24 cellular contexts compared by ENCODE assay signal in genomic region chr18:4207383-4207782, GRCh38.
A peak's percentile ranks its signal among the peaks of the same experiment; 100 is the strongest.
DNase-seq lines count a peak whose midpoint lies in the region; ATAC-seq, FAIRE-seq and TF ChIP-seq lines count a peak whose summit lies in the region.
"Had no signal": no experiment of that assay in that cellular context is flagged by ENCODE, and none has a peak within 500 bp of the region (broad histone marks: within the 10 kb centered on the region; RNA-seq: fewer than 3 reads in every experiment).

No MANE protein-coding gene starts in this region.

- H4K20me1 ChIP-seq in H9 (ENCODE audit: control insufficient read depth, insufficient read depth, insufficient read length) (no peaks in the 10 kb centered on the region), H1 (replicated peaks in 1 of 2; ENCODE audit: control insufficient read depth in 1 of 2, insufficient read depth in 2 of 2, low read length in 2 of 2) (peaks cover 0 to 1% of the 10 kb centered on the region in 2 experiments)

- H4K5ac ChIP-seq in H9 (ENCODE audit: insufficient read length, low read depth, low read length): no peak overlapping the region
- no peak overlapping the region for H4K5ac ChIP-seq in H1 (ENCODE audit: insufficient read length, low read depth, low read length)

- H3K9me3 Mint-ChIP-seq in H9: no peaks in the 10 kb centered on the region
- no peaks in the 10 kb centered on the region for H3K9me3 Mint-ChIP-seq in activated CD8-positive, alpha-beta memory T cell treated with anti-CD3 and anti-CD28 coated beads, Interleukin-2, amount 10 ng/mL, durations not matched to agents 7 days and 5 days (ENCODE audit: low read depth)

- WGBS in H9 (ENCODE audit: extremely low coverage, insufficient read length, low lambda C conversion rate): no CpG with 5 or more reads among the region's 6 CpGs
- WGBS in H1 (ENCODE audit: extremely low coverage in 1 of 2, insufficient coverage in 1 of 2, insufficient read length in 1 of 2, insufficient replicate concordance in 2 of 2, low coverage in 1 of 2, low lambda C conversion rate in 2 of 2, missing lambda C conversion rate in 1 of 2), 2 experiments: 73% methylated on average over 6 of the region's 6 CpGs; no CpG with 5 or more reads in 1 of the 2 experiments

- H3K27ac ChIP-seq in H9 (ENCODE audit: insufficient read length, low read depth, low read length): no peak overlapping the region
- no peak overlapping the region for H3K27ac ChIP-seq in H1 (ENCODE audit: low read depth, low read length)

- H4K91ac ChIP-seq in H9 (ENCODE audit: insufficient read length, low read depth, low read length) (no peak overlapping the region), H1 (replicated peaks; ENCODE audit: insufficient read length, low read length) (no peak overlapping the region)

- H4K8ac ChIP-seq in H9 (replicated peaks; ENCODE audit: insufficient read length, low read depth, low read length): no peak overlapping the region
- no peak overlapping the region for H4K8ac ChIP-seq in H1 (ENCODE audit: extremely low read depth, insufficient read depth, low read length)

- H3K4ac ChIP-seq in H9 (ENCODE audit: low read depth, low read length) (no peak overlapping the region), H1 (replicated peaks; ENCODE audit: insufficient read length, low read depth, low read length) (no peak overlapping the region)

- no peak overlapping the region for H2BK120ac ChIP-seq in H9 (ENCODE audit: low read depth, low read length, poor library complexity, severe bottlenecking)
- no peak overlapping the region for H2BK120ac ChIP-seq in H1 (replicated peaks; ENCODE audit: low read depth, low read length)

- H3K27ac Mint-ChIP-seq in H9: peak overlapping the region in 1 of 3 experiments; percentile 50; a peak in 2 of 7 replicates
- no peak overlapping the region for H3K27ac Mint-ChIP-seq in activated CD8-positive, alpha-beta memory T cell treated with anti-CD3 and anti-CD28 coated beads, Interleukin-2, amount 10 ng/mL, durations not matched to agents 7 days and 5 days
- H3K27ac Mint-ChIP-seq: CD4-positive, CD25-positive, alpha-beta regulatory T cell; CD8-positive, alpha-beta memory T cell; HFFc6 had no signal

- H3K14ac ChIP-seq in H9 (ENCODE audit: insufficient read depth, low read length) (no peak overlapping the region), H1 (ENCODE audit: insufficient read length) (no peak overlapping the region)

- H3K23ac ChIP-seq in H9 (ENCODE audit: insufficient read length, low read depth, low read length): no peak overlapping the region
- H3K23ac ChIP-seq in H1 (ENCODE audit: insufficient read length): no peak overlapping the region

- H2BK20ac ChIP-seq in H9 (ENCODE audit: low read depth, low read length, poor library complexity, severe bottlenecking): no peak overlapping the region
- no peak overlapping the region for H2BK20ac ChIP-seq in H1 (ENCODE audit: low read length)

- H2BK5ac ChIP-seq in H9 (ENCODE audit: insufficient read length, low read length): no peak overlapping the region
- no peak overlapping the region for H2BK5ac ChIP-seq in H1 (ENCODE audit: low read depth, low read length)

- H3K9ac ChIP-seq in H9 (ENCODE audit: extremely low read depth, insufficient read length, low read length): no peak overlapping the region
- H3K9ac ChIP-seq in H1 (replicated peaks in 1 of 4; ENCODE audit: extremely low read depth in 1 of 4, low read depth in 3 of 4, low read length in 3 of 4): no peak overlapping the region

- TF ChIP-seq RAD21 in H1 (IDR thresholded peaks at IDR 0.05 in 1 of 2, conservative IDR thresholded peaks at IDR 0.05 in 1 of 2; ENCODE audit: low read depth in 2 of 2, low read length in 2 of 2): no peak

- no peak for TF ChIP-seq EP300 in H1 (IDR thresholded peaks at IDR 0.05; ENCODE audit: borderline replicate concordance in 1 of 2, low read depth in 2 of 2, low read length in 2 of 2)

- H2AK5ac ChIP-seq in H9 (ENCODE audit: insufficient read length, low read length) (no peak overlapping the region), H1 (ENCODE audit: low read depth, low read length) (no peak overlapping the region)

- peaks cover 4% of the 10 kb centered on the region for H3K4me1 ChIP-seq in H9 (ENCODE audit: insufficient read depth, low read length)
- H3K4me1 ChIP-seq in H1 (replicated peaks in 1 of 4; ENCODE audit: control insufficient read depth in 3 of 4, insufficient read depth in 4 of 4, low read length in 3 of 4): peaks cover 0 to 6% (median 3%) of the 10 kb centered on the region in 4 experiments; a peak in 4 of 7 replicates
- H3K4me1 ChIP-seq: BE2C had no signal

- H3K4me2 ChIP-seq in H9 (ENCODE audit: insufficient read depth, insufficient read length, low read length) (no peak overlapping the region), H1 (ENCODE audit: insufficient read depth in 1 of 2, low read depth in 2 of 2, low read length in 2 of 2) (no peak overlapping the region; a peak in 1 of 4 replicates)

- CTCF ChIA-PET in H1 (lab: Charles Lee; ENCODE audit: partially characterized antibody): interaction anchor here (0.7 to 2.1 kb wide), 2 partner anchors 81 to 101 kb away, joined by 3 to 7 read pairs; no protein-coding TSS in a partner anchor
- CTCF ChIA-PET in activated CD8-positive, alpha-beta memory T cell treated with anti-CD3 and anti-CD28 coated beads, Interleukin-2, amount 10 ng/mL, durations not matched to agents 7 days and 5 days (lab: Charles Lee): no interaction called here

- H3K23me2 ChIP-seq in H9 (ENCODE audit: insufficient read length, low read depth, low read length, poor library complexity, severe bottlenecking) (no peaks in the 10 kb centered on the region), H1 (ENCODE audit: low read depth, low read length) (no peaks in the 10 kb centered on the region; the same call in 1 of the 2 replicates)

- H3K36me3 ChIP-seq in H1 (ENCODE audit: control insufficient read depth in 2 of 4, insufficient read depth in 4 of 4, low read length in 3 of 4): no peaks in the 10 kb centered on the region
- H3K36me3 ChIP-seq: BE2C had no signal

- no peaks in the 10 kb centered on the region for H3K79me1 ChIP-seq in H9 (ENCODE audit: insufficient read depth, low read depth, low read length, poor library complexity, severe bottlenecking)
- H3K79me1 ChIP-seq in H1 (ENCODE audit: low read depth, low read length): no peaks in the 10 kb centered on the region

- H2AFZ ChIP-seq in H9 (ENCODE audit: low read length): no peak overlapping the region
- no peak overlapping the region for H2AFZ ChIP-seq in H1 (ENCODE audit: low read length)

- H3K9me3 ChIP-seq in H9 (ENCODE audit: control insufficient read depth, low read depth, low read length) (no peaks in the 10 kb centered on the region), H1 (ENCODE audit: insufficient read depth in 2 of 2, low read depth in 1 of 2, low read length in 1 of 2) (no peaks in the 10 kb centered on the region)
- H3K9me3 ChIP-seq: BE2C had no signal

- no peak overlapping the region for H3K18ac ChIP-seq in H9 (ENCODE audit: insufficient read length, low read depth, low read length)
- H3K18ac ChIP-seq in H1 (ENCODE audit: extremely low read depth, low read length): no peak overlapping the region

- peak; percentile 37 for DNase-seq in H9
- DNase-seq in H1 (ENCODE audit: low read depth in 1 of 2, low spot score in 2 of 2): peak in 1 of 2 experiments; percentile 17
- peak; percentile 21 for DNase-seq in iPS-NIHi7 (ENCODE audit: extremely low spot score)
- DNase-seq in activated CD8-positive, alpha-beta memory T cell treated with anti-CD3 and anti-CD28 coated beads, Interleukin-2, amount 10 ng/mL, durations not matched to agents 7 days and 5 days: no peak
- DNase-seq in NCI-H1694 treated with DMSO at 0.1 percent for 48 hours (lab: John Stamatoyannopoulos, UW): no peak
- no peak for DNase-seq in activated CD4-positive, alpha-beta T cell treated with anti-CD3 and anti-CD28 coated beads, Interleukin-2, amount 50 U/mL, for 48 hours
- DNase-seq: ACHN; BE2C; C1 segment of cervical spinal cord; CD4-positive, CD25-positive, alpha-beta regulatory T cell; CD8-positive, alpha-beta memory T cell; COR-L47; DMS 273 treated with DMSO at 0.1 percent for 48 hours; DMS53; DND-41; EL; HFFc6; KG1 had no signal

- H3K4me1 Mint-ChIP-seq in H9: peaks cover 33 to 52% of the 10 kb centered on the region in 2 experiments
- no peaks in the 10 kb centered on the region for H3K4me1 Mint-ChIP-seq in activated CD8-positive, alpha-beta memory T cell treated with anti-CD3 and anti-CD28 coated beads, Interleukin-2, amount 10 ng/mL, durations not matched to agents 7 days and 5 days
- H3K4me1 Mint-ChIP-seq: CD4-positive, CD25-positive, alpha-beta regulatory T cell; CD8-positive, alpha-beta memory T cell had no signal

- H3K27me3 ChIP-seq in H9 (ENCODE audit: insufficient read depth, low read length): no peaks in the 10 kb centered on the region
- H3K27me3 ChIP-seq in H1 (replicated peaks in 1 of 4; ENCODE audit: control insufficient read depth in 3 of 4, extremely low read depth in 1 of 4, insufficient read depth in 3 of 4, low read length in 3 of 4): no peaks in the 10 kb centered on the region
- H3K27me3 ChIP-seq: BE2C had no signal

- FAIRE-seq in H1 (lab: Jason Lieb, UNC): no peak
- FAIRE-seq: A204.1, G401.6, GM12891, GM18507 had no signal

- H2BK15ac ChIP-seq in H9 (ENCODE audit: low read depth, low read length): no peak overlapping the region
- H2BK15ac ChIP-seq in H1 (ENCODE audit: low read length): no peak overlapping the region

- H3K4me3 ChIP-seq in H1 (ENCODE audit: extremely low read depth in 1 of 4, insufficient read depth in 2 of 4, low read depth in 3 of 4, low read length in 4 of 4): no peak overlapping the region

- H3K56ac ChIP-seq in H9 (ENCODE audit: insufficient read length, low read depth, low read length) (no peak overlapping the region), H1 (replicated peaks; ENCODE audit: insufficient read length, low read depth, low read length) (no peak overlapping the region)

- H3T11ph ChIP-seq in H9 (ENCODE audit: low read length): no peak overlapping the region

- H2BK12ac ChIP-seq in H9 (ENCODE audit: insufficient read length, low read depth, low read length): no peak overlapping the region
- no peak overlapping the region for H2BK12ac ChIP-seq in H1 (ENCODE audit: low read depth, low read length)

- no peak for ATAC-seq in HG03139 (IDR thresholded peaks at IDR 0.05; ENCODE audit: unreplicated experiment)
- no peak for ATAC-seq in activated CD8-positive, alpha-beta memory T cell treated with anti-CD3 and anti-CD28 coated beads, Interleukin-2, amount 10 ng/mL, durations not matched to agents 7 days and 5 days
- ATAC-seq: HCT116 had no signal

- no peak for TF ChIP-seq POLR2A in H1 (IDR thresholded peaks at IDR 0.05; ENCODE audit: control extremely low read depth in 1 of 2, low read depth in 2 of 2, low read length in 2 of 2)

- no peaks in the 10 kb centered on the region for H3K27me3 Mint-ChIP-seq in H9 (ENCODE audit: low read depth)
- no peaks in the 10 kb centered on the region for H3K27me3 Mint-ChIP-seq in activated CD8-positive, alpha-beta memory T cell treated with anti-CD3 and anti-CD28 coated beads, Interleukin-2, amount 10 ng/mL, durations not matched to agents 7 days and 5 days
- H3K27me3 Mint-ChIP-seq: CD4-positive, CD25-positive, alpha-beta regulatory T cell had no signal

- H3K4me3 Mint-ChIP-seq in H9: no peak overlapping the region; a peak in 1 of 5 replicates
- no peak overlapping the region for H3K4me3 Mint-ChIP-seq in activated CD8-positive, alpha-beta memory T cell treated with anti-CD3 and anti-CD28 coated beads, Interleukin-2, amount 10 ng/mL, durations not matched to agents 7 days and 5 days
- H3K4me3 Mint-ChIP-seq: CD4-positive, CD25-positive, alpha-beta regulatory T cell; CD8-positive, alpha-beta memory T cell; HFFc6 had no signal

- POLR2A ChIA-PET in H1 (lab: Charles Lee; ENCODE audit: partially characterized antibody): interaction anchor here (1.1 kb wide), 1 partner anchor 48 kb away, joined by 3 read pairs; no protein-coding TSS in a partner anchor

- TF ChIP-seq CTCF in H9 (conservative IDR thresholded peaks at IDR 0.05) (no peak), H1 (IDR thresholded peaks at IDR 0.05; ENCODE audit: control extremely low read depth in 1 of 3, insufficient read depth in 1 of 3, low read depth in 1 of 3, low read length in 3 of 3) (no peak)

- H3K79me2 ChIP-seq in H9 (ENCODE audit: insufficient read depth, low read length) (no peaks in the 10 kb centered on the region), H1 (ENCODE audit: control insufficient read depth in 1 of 2, insufficient read depth in 2 of 2, low read length in 2 of 2) (no peaks in the 10 kb centered on the region)

- peaks cover 0 to 7% (median 2%) of the 10 kb centered on the region in 3 experiments; a peak in 5 of 7 replicates for H3K36me3 Mint-ChIP-seq in H9 (ENCODE audit: insufficient read depth in 1 of 3, low read depth in 3 of 3)
- H3K36me3 Mint-ChIP-seq in activated CD8-positive, alpha-beta memory T cell treated with anti-CD3 and anti-CD28 coated beads, Interleukin-2, amount 10 ng/mL, durations not matched to agents 7 days and 5 days: no peaks in the 10 kb centered on the region
- H3K36me3 Mint-ChIP-seq: CD4-positive, CD25-positive, alpha-beta regulatory T cell; CD8-positive, alpha-beta memory T cell had no signal

Comparison
In these comparisons a context has a peak if more than half of its experiments do, and no peak if none do; other contexts are left out.
1. DNase-seq: peak in H9 (single experiment) and iPS-NIHi7 (single experiment); none in activated CD8-positive, alpha-beta memory T cell treated with anti-CD3 and anti-CD28 coated beads, Interleukin-2, amount 10 ng/mL, durations not matched to agents 7 days and 5 days (single experiment), NCI-H1694 treated with DMSO at 0.1 percent for 48 hours (single experiment) and activated CD4-positive, alpha-beta T cell treated with anti-CD3 and anti-CD28 coated beads, Interleukin-2, amount 50 U/mL, for 48 hours (0 of 2).